27 cellular contexts compared by ENCODE assay signal in genomic region chr2:176656776-176657140, GRCh38.
"Had no signal": no experiment of that assay in that cellular context is flagged by ENCODE, and none has a peak within 500 bp of the region (broad histone marks: within the 10 kb centered on the region; RNA-seq: fewer than 3 reads in every experiment).

No MANE protein-coding gene starts in this region.

- H3K9me3 Mint-ChIP-seq: natural killer cell; neural progenitor cell; stimulated activated effector memory CD8-positive, alpha-beta T cell treated with anti-CD3 and anti-CD28 coated beads, Interleukin-12 subunit alpha, Interleukin-12 subunit beta, amount 100 ng/mL, for 72 hours; stimulated activated naive B cell treated with anti-CD40 and anti-IgM and Interleukin-4, amounts not matched to agents 10 μg/mL and 1 μg/mL and 100 μg/mL, for 72 hours; stimulated activated naive CD8-positive, alpha-beta T cell treated with anti-CD3 and anti-CD28 coated beads, Interleukin-15, Interleukin-2, amounts not matched to agents 100 ng/mL and 50 ng/mL, for 24 hours had no signal

- H3K27ac ChIP-seq: neural progenitor cell, ovary, parathyroid adenoma, psoas muscle, right lobe of liver, sigmoid colon, stomach, thoracic aorta, thyroid gland, tibial nerve, upper lobe of left lung, vagina had no signal

- H3K4me1 ChIP-seq: neural progenitor cell, parathyroid adenoma, right lobe of liver, stomach, thyroid gland, vagina had no signal

- H3K4me1 Mint-ChIP-seq: stimulated activated naive B cell treated with anti-CD40 and anti-IgM and Interleukin-4, amounts not matched to agents 10 μg/mL and 1 μg/mL and 100 μg/mL, for 72 hours had no signal

- H3K27me3 ChIP-seq: neural progenitor cell, ovary, sigmoid colon, thyroid gland, upper lobe of left lung, vagina had no signal

- ATAC-seq: natural killer cell; psoas muscle; right cardiac atrium; right lobe of liver; stimulated activated effector memory CD8-positive, alpha-beta T cell treated with anti-CD3 and anti-CD28 coated beads, Interleukin-12 subunit alpha, Interleukin-12 subunit beta, amount 100 ng/mL, for 72 hours; stimulated activated naive B cell treated with anti-CD40 and anti-IgM and Interleukin-4, amounts not matched to agents 10 μg/mL and 1 μg/mL and 100 μg/mL, for 72 hours had no signal

- H3K9me3 ChIP-seq: ovary, psoas muscle, right lobe of liver, sigmoid colon, stomach, thoracic aorta, thyroid gland, tibial nerve, upper lobe of left lung, vagina had no signal

- H3K9ac ChIP-seq: neural progenitor cell, parathyroid adenoma had no signal

- H3K27ac Mint-ChIP-seq: natural killer cell; neural progenitor cell; progenitor cell of endocrine pancreas; stimulated activated effector memory CD8-positive, alpha-beta T cell treated with anti-CD3 and anti-CD28 coated beads, Interleukin-12 subunit alpha, Interleukin-12 subunit beta, amount 100 ng/mL, for 72 hours; stimulated activated naive B cell treated with anti-CD40 and anti-IgM and Interleukin-4, amounts not matched to agents 10 μg/mL and 1 μg/mL and 100 μg/mL, for 72 hours; stimulated activated naive CD8-positive, alpha-beta T cell treated with anti-CD3 and anti-CD28 coated beads, Interleukin-15, Interleukin-2, amounts not matched to agents 100 ng/mL and 50 ng/mL, for 24 hours had no signal

- H3K4me3 ChIP-seq: neural progenitor cell, ovary, psoas muscle, right lobe of liver, sigmoid colon, stomach, thoracic aorta, thyroid gland, tibial nerve, upper lobe of left lung, vagina had no signal

- DNase-seq: natural killer cell; occipital lobe; ovary; posterior cingulate gyrus; psoas muscle; right cardiac atrium; right lobe of liver; sigmoid colon; small intestine; stimulated activated CD4-positive, alpha-beta T cell treated with anti-CD3 and anti-CD28 coated beads, Interleukin-15, amount 100 ng/mL, for 24 hours; stimulated activated CD4-positive, alpha-beta T cell treated with anti-CD3 and anti-CD28 coated beads, Interleukin-2, amount 100 ng/mL, for 24 hours; stimulated activated CD4-positive, alpha-beta T cell treated with anti-CD3 and anti-CD28 coated beads, Interleukin-2, amount 100 ng/mL, for 48 hours; stimulated activated CD4-positive, alpha-beta T cell treated with anti-CD3 and anti-CD28 coated beads, Interleukin-4, amount 100 ng/mL, for 24 hours; stimulated activated naive B cell treated with anti-CD40 and anti-IgM and Interleukin-4, amounts not matched to agents 10 μg/mL and 1 μg/mL and 100 μg/mL, for 72 hours; stimulated activated naive CD4-positive, alpha-beta T cell treated with Interleukin-2 at 50 U/mL for 16 hours; stomach; thyroid gland; trophoblast cell; upper lobe of left lung had no signal

- H3K36me3 Mint-ChIP-seq: natural killer cell; neural progenitor cell; stimulated activated effector memory CD8-positive, alpha-beta T cell treated with anti-CD3 and anti-CD28 coated beads, Interleukin-12 subunit alpha, Interleukin-12 subunit beta, amount 100 ng/mL, for 72 hours; stimulated activated naive B cell treated with anti-CD40 and anti-IgM and Interleukin-4, amounts not matched to agents 10 μg/mL and 1 μg/mL and 100 μg/mL, for 72 hours had no signal

- H3K4me3 Mint-ChIP-seq: natural killer cell; neural progenitor cell; stimulated activated effector memory CD8-positive, alpha-beta T cell treated with anti-CD3 and anti-CD28 coated beads, Interleukin-12 subunit alpha, Interleukin-12 subunit beta, amount 100 ng/mL, for 72 hours; stimulated activated naive B cell treated with anti-CD40 and anti-IgM and Interleukin-4, amounts not matched to agents 10 μg/mL and 1 μg/mL and 100 μg/mL, for 72 hours; stimulated activated naive CD8-positive, alpha-beta T cell treated with anti-CD3 and anti-CD28 coated beads, Interleukin-15, Interleukin-2, amounts not matched to agents 100 ng/mL and 50 ng/mL, for 24 hours had no signal

- H3K36me3 ChIP-seq: neural progenitor cell, ovary, right lobe of liver, sigmoid colon, stomach, thoracic aorta, thyroid gland, tibial nerve, upper lobe of left lung, vagina had no signal
